Comparison of ENCODE assay signal across 8 cellular contexts in the genomic region with DNA sequence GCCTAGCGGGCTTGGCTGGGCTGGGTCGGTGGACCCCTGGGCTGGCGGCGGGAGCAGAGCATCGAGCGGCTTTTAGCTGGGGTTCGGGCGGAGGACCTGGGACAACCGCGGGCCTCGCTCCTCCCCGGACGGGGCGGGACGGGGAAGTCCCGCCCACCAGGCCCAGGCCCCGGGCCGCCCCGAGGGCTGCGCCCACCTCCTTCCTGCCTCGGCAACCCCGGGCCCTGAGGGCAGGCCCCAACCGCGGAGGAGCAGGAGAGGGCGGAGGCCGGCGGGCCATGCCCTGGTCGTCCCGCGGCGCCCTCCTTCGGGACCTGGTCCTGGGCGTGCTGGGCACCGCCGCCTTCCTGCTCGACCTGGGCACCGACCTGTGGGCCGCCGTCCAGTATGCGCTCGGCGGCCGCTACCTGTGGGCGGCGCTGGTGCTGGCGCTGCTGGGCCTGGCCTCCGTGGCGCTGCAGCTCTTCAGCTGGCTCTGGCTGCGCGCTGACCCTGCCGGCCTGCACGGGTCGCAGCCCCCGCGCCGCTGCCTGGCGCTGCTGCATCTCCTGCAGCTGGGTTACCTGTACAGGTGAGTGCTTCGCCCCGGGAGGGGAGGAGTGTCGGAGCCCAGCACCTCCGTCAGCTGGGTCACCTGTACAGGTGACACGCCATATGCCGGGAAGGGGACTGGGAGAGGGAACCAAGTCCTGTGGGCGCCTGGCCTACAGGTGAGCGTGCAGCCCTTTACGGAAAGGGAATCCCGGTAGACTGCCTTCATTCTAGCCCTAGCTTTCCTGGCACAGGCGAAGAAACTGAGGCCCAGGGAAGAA. TPM values are rescaled to one million over a fixed set of nuclear protein-coding genes. Genes with fewer than 3 reads are reported as not detected.
DNase-seq lines count a peak whose midpoint lies in the region; ATAC-seq and TF ChIP-seq lines count a peak whose summit lies in the region.

A gene with protein sequence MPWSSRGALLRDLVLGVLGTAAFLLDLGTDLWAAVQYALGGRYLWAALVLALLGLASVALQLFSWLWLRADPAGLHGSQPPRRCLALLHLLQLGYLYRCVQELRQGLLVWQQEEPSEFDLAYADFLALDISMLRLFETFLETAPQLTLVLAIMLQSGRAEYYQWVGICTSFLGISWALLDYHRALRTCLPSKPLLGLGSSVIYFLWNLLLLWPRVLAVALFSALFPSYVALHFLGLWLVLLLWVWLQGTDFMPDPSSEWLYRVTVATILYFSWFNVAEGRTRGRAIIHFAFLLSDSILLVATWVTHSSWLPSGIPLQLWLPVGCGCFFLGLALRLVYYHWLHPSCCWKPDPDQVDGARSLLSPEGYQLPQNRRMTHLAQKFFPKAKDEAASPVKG (plus strand): TSS at position 182 of the 812 bp plus-strand sequence. CDS start 97 bp downstream, at position 279.

- H3K27ac ChIP-seq in DND-41 (ENCODE audit: low read length), result peak within 1 kb of the TSS; percentile 72
- H3K27ac ChIP-seq in VCaP, result peak within 1 kb of the TSS; percentile 88
- peak within 1 kb of the TSS; percentile 30 for H3K27ac ChIP-seq in mammary epithelial cell (ENCODE audit: insufficient read depth, low read depth, low read length)
- H3K27ac ChIP-seq in SJCRH30, result no peak within 1 kb of the TSS

- no TSS peak for BruUV-seq in mammary epithelial cell (replicated peaks; lab: Mats Ljungman, UMichigan)

- H3K4me1 ChIP-seq in DND-41 (ENCODE audit: insufficient read depth, low read length) (peaks cover 33% of the 10 kb centered on the region), mammary epithelial cell (ENCODE audit: insufficient read depth, low read length) (peaks cover 17% of the 10 kb centered on the region), SJCRH30 (no peaks in the 10 kb centered on the region)

- dilution Hi-C loops in mammary epithelial cell (cut with HindIII; ENCODE audit: low sequenced_read_pairs), result loop anchor here (5.0 kb wide), 1 partner anchor 103 kb away; no protein-coding TSS in a partner anchor

- peak; percentile 59 for TF ChIP-seq CTCF in DND-41 (IDR thresholded peaks at IDR 0.05; ENCODE audit: borderline replicate concordance, extremely low read depth, low read length, poor library complexity, severe bottlenecking)
- peak; percentile 85 for TF ChIP-seq CTCF in LNCaP clone FGC (IDR thresholded peaks at IDR 0.05; ENCODE audit: control insufficient read depth, extremely low read depth, insufficient read depth)
- TF ChIP-seq CTCF in VCaP (conservative IDR thresholded peaks at IDR 0.05), result peak; percentile 78
- peak; percentile 41 to 65 for TF ChIP-seq CTCF in mammary epithelial cell (conservative IDR thresholded peaks at IDR 0.05 in 1 of 2, IDR thresholded peaks at IDR 0.05 in 1 of 2; ENCODE audit: extremely low read depth in 1 of 2, insufficient read depth in 1 of 2, low read depth in 1 of 2, low read length in 2 of 2)

- H3K79me2 ChIP-seq in DND-41 (ENCODE audit: insufficient read depth, low read length) (peaks cover 8% of the 10 kb centered on the region), mammary epithelial cell (ENCODE audit: insufficient read depth, low read length) (peaks cover 3% of the 10 kb centered on the region)

- ATAC-seq in DND-41 (ENCODE audit: insufficient read depth, low read depth), result peak; percentile 99
- peak; percentile 78 for ATAC-seq in GM21786 (IDR thresholded peaks at IDR 0.05; ENCODE audit: unreplicated experiment)

- H3K27me3 ChIP-seq in DND-41 (ENCODE audit: insufficient read depth, low read length, poor library complexity) (no peaks in the 10 kb centered on the region), mammary epithelial cell (ENCODE audit: insufficient read depth, low read length) (no peaks in the 10 kb centered on the region), SJCRH30 (no peaks in the 10 kb centered on the region)

- WGBS in mammary epithelial cell (ENCODE audit: low coverage, missing lambda C conversion rate), result 3% methylated on average over 24 of the region's 68 CpGs

- H3K4me3 ChIP-seq in DND-41 (ENCODE audit: low read depth in 1 of 2, low read length in 2 of 2) (peak within 1 kb of the TSS; percentile 58 to 97), LNCaP clone FGC (ENCODE audit: low read depth, low read length) (peak within 1 kb of the TSS; percentile 82), mammary epithelial cell (replicated peaks in 1 of 3; ENCODE audit: insufficient read depth in 1 of 3, low read depth in 2 of 3, low read length in 3 of 3) (peak within 1 kb of the TSS; percentile 48 to 74 (median 54)), SJCRH30 (no peak within 1 kb of the TSS)

- H3K9me3 ChIP-seq in DND-41 (ENCODE audit: insufficient read depth, low read length, severe bottlenecking) (no peaks in the 10 kb centered on the region), mammary epithelial cell (replicated peaks; ENCODE audit: insufficient read depth, low read length) (no peaks in the 10 kb centered on the region), SJCRH30 (replicated peaks) (no peaks in the 10 kb centered on the region)

- in situ Hi-C loops in mammary epithelial cell (cut with MboI; ENCODE audit: low sequenced_read_pairs in 2 of 2), result no loop called here

- H3K4me2 ChIP-seq in DND-41 (ENCODE audit: insufficient read depth, low read length) (peak within 1 kb of the TSS; percentile 100), mammary epithelial cell (ENCODE audit: insufficient read depth, low read depth, low read length) (peak within 1 kb of the TSS; percentile 98)

- H3K36me3 ChIP-seq in DND-41 (ENCODE audit: insufficient read depth, low read length) (peaks cover 11% of the 10 kb centered on the region), mammary epithelial cell (ENCODE audit: insufficient read depth, low read length) (no peaks in the 10 kb centered on the region), SJCRH30 (no peaks in the 10 kb centered on the region)

- CTCF ChIA-PET in mammary epithelial cell (lab: Charles Lee; ENCODE audit: low non-redundant PET), result interaction anchor here (0.9 kb wide), 1 partner anchor 9 kb away, joined by 5 read pairs; no protein-coding TSS in a partner anchor

- H2AFZ ChIP-seq in DND-41 (ENCODE audit: low read depth, low read length) (peak within 1 kb of the TSS; percentile 91), mammary epithelial cell (ENCODE audit: low read depth, low read length) (peak within 1 kb of the TSS; percentile 90)

- H3K9ac ChIP-seq in DND-41 (ENCODE audit: low read depth, low read length) (peak within 1 kb of the TSS; percentile 62), mammary epithelial cell (ENCODE audit: insufficient read depth, low read length) (peak within 1 kb of the TSS; percentile 50)

- intact Hi-C loops in mammary epithelial cell (cut with micrococcal nuclease), result loop anchor here (1.0 kb wide), 2 partner anchors 19 to 25 kb away; no protein-coding TSS in a partner anchor

- H4K20me1 ChIP-seq in DND-41 (ENCODE audit: insufficient read depth, low read length) (no peaks in the 10 kb centered on the region), mammary epithelial cell (ENCODE audit: insufficient read depth, low read length) (no peaks in the 10 kb centered on the region)

- peak; percentile 90 for DNase-seq in DND-41
- DNase-seq in LNCaP clone FGC (ENCODE audit: low read depth), result peak; percentile 45
- DNase-seq in mammary epithelial cell, result peak; percentile 81
- peak; percentile 99 for DNase-seq in iPS-NIHi7 (ENCODE audit: extremely low spot score)
- peak; percentile 64 to 78 (median 67) for DNase-seq in stimulated activated CD4-positive, alpha-beta T cell treated with anti-CD3 and anti-CD28 coated beads, Interleukin-12 subunit alpha, Interleukin-12 subunit beta, amount 100 ng/mL, for 48 hours (ENCODE audit: low read depth in 2 of 3, low spot score in 1 of 3)
- no peak for DNase-seq in SJCRH30

RNA-seq across cellular contexts. Expression of the gene that starts here (rescaled TPM):
- total RNA-seq in mammary epithelial cell, result 1 to 10 TPM; 4.3 to 4.5 TPM
- polyA plus RNA-seq in mammary epithelial cell, result 5.1 TPM
- polyA minus RNA-seq in mammary epithelial cell, result 2.6 TPM
- not detected in 2 replicates for total RNA-seq in SJCRH30 (2014; rRNA removed; shearing (Covaris generic))

Comparison
In these comparisons a context has a peak if more than half of its experiments do, and no peak if none do; other contexts are left out.
1. DNase-seq: peak in DND-41 (single experiment), LNCaP clone FGC (single experiment), mammary epithelial cell (single experiment), iPS-NIHi7 (single experiment) and stimulated activated CD4-positive, alpha-beta T cell treated with anti-CD3 and anti-CD28 coated beads, Interleukin-12 subunit alpha, Interleukin-12 subunit beta, amount 100 ng/mL, for 48 hours (3 of 3); none in SJCRH30 (0 of 2).
2. Peak in every context shown above with its lines, with median percentiles within 50 percentile points of each other: CTCF ChIP-seq.